ENCODE assay signal across 8 cellular contexts in the genomic region with DNA sequence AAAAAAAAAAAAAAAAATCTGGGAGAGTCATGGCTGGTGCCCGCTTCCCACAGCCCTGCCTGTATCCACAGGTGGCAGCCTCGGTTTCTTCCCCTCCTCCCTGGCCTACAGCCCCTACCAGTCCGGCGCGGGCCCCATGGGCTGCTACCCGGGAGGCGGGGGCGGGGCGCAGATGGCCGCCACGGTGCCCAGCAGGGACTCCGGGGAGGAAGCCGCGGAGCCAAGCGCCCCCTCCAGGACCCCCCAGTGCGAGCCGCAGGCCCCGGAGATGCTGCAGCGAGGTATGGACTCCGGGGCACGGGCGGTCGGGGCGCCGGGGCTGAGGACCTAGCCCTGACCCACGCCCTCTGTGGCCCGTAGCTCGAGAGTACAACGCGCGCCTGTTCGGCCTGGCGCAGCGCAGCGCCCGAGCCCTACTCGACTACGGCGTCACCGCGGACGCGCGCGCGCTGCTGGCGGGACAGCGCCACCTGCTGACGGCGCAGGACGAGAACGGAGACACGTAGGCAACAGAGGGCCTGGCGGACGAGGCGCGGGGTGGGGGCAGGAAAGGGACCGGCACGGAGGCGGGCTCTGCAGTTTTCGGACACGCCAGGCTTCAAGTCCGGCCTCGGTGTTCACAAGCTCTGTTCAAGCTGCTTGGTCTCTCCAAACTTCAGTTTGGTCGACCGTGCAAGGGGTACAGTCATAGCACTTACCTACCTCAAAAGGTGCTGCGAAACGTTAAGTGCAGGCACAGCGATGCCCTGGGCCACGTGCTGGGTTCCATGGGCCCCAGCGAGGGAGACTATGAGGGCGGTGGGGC. TPM values are rescaled to one million over a fixed set of nuclear protein-coding genes. Genes with fewer than 3 reads are reported as not detected.
A peak's percentile ranks its signal among the peaks of the same experiment; 100 is the strongest.
DNase-seq lines count a peak whose midpoint lies in the region; ATAC-seq, FAIRE-seq and TF ChIP-seq lines count a peak whose summit lies in the region.

No MANE protein-coding gene starts in this region.

- H3K79me2 ChIP-seq in keratinocyte (ENCODE audit: control insufficient read depth, insufficient read depth, low read length) = peaks cover 11% of the 10 kb centered on the region

- peak overlapping the region; percentile 60 for H3K9ac ChIP-seq in keratinocyte (ENCODE audit: control insufficient read depth, extremely low read depth, insufficient read depth, low read length)

- H3K4me2 ChIP-seq in keratinocyte (ENCODE audit: control insufficient read depth, extremely low read depth, insufficient read depth, low read depth, low read length) = peak overlapping the region; percentile 64

- TF ChIP-seq CTCF in activated B cell treated with CpG ODN at 0.5 μM for 24 hours (IDR thresholded peaks at IDR 0.05) (peak; percentile 95), keratinocyte (optimal IDR thresholded peaks at IDR 0.05 in 1 of 3, IDR thresholded peaks at IDR 0.05 in 1 of 3, conservative IDR thresholded peaks at IDR 0.05 in 1 of 3; ENCODE audit: extremely low read depth in 1 of 3, insufficient read depth in 2 of 3, low read length in 3 of 3) (peak in 2 of 3 experiments; percentile 71 to 96)

- CTCF ChIA-PET in activated B cell treated with CpG ODN at 0.5 μM for 24 hours (lab: Charles Lee) = interaction anchor here (0.6 to 2.6 kb wide), 15 partner anchors 9 to 273 kb away, joined by 3 to 24 read pairs (median 5); partner anchors contain the start of gene FBXL15

- no peaks in the 10 kb centered on the region for H3K27me3 ChIP-seq in keratinocyte (ENCODE audit: control insufficient read depth, extremely low read depth, insufficient read depth, low read length)

- intact Hi-C loops in activated B cell treated with CpG ODN at 0.5 μM for 24 hours (cut with micrococcal nuclease) = loop anchor here (1.0 kb wide), 2 partner anchors 22 to 267 kb away; no protein-coding TSS in a partner anchor

- peak overlapping the region; percentile 61 for H3K27ac ChIP-seq in keratinocyte (ENCODE audit: control insufficient read depth, insufficient read depth, low read length)

- H3K27me3 Mint-ChIP-seq in activated B cell treated with CpG ODN at 0.5 μM for 24 hours = no peaks in the 10 kb centered on the region

- peak overlapping the region; percentile 94 for H3K4me3 Mint-ChIP-seq in activated B cell treated with CpG ODN at 0.5 μM for 24 hours

- FAIRE-seq in keratinocyte (lab: Jason Lieb, UNC) = no peak

- peaks cover 3% of the 10 kb centered on the region for H4K20me1 ChIP-seq in keratinocyte (ENCODE audit: control insufficient read depth, extremely low read depth, insufficient read depth, low read length)

- peaks cover 77% of the 10 kb centered on the region for H3K36me3 Mint-ChIP-seq in activated B cell treated with CpG ODN at 0.5 μM for 24 hours (ENCODE audit: low read depth)

- peak; percentile 40 for ATAC-seq in HG02973 (IDR thresholded peaks at IDR 0.05; ENCODE audit: unreplicated experiment)
- peak; percentile 37 for ATAC-seq in activated B cell treated with CpG ODN at 0.5 μM for 24 hours (ENCODE audit: low read depth)

- dilution Hi-C loops in keratinocyte (cut with MboI; ENCODE audit: extremely low pct_ligation_motif_present, low sequenced_read_pairs) = no loop called here

- H3K9me3 Mint-ChIP-seq in activated B cell treated with CpG ODN at 0.5 μM for 24 hours = no peaks in the 10 kb centered on the region

- no peaks in the 10 kb centered on the region for H3K9me1 ChIP-seq in keratinocyte (ENCODE audit: control insufficient read depth, extremely low read depth, insufficient read depth, low read length)

- peak overlapping the region; percentile 27 to 48 (median 34) for H3K4me3 ChIP-seq in keratinocyte (ENCODE audit: control insufficient read depth in 2 of 3, extremely low read depth in 1 of 3, insufficient read depth in 2 of 3, low read depth in 1 of 3, low read length in 3 of 3)

- POLR2A ChIA-PET in activated B cell treated with CpG ODN at 0.5 μM for 24 hours (lab: Charles Lee) = interaction anchor here (0.6 to 15.2 kb wide), 18 partner anchors 5 to 1658 kb away, joined by 3 to 305 read pairs (median 6); partner anchors contain the start of genes C10orf95, CUEDC2 and FBXL15

- peaks cover 20 to 26% of the 10 kb centered on the region in 2 experiments for H3K36me3 ChIP-seq in keratinocyte (ENCODE audit: control insufficient read depth in 2 of 2, extremely low read depth in 1 of 2, insufficient read depth in 2 of 2, low read length in 2 of 2)

- peak overlapping the region; percentile 46 for H2AFZ ChIP-seq in keratinocyte (ENCODE audit: control insufficient read depth, low read length)

- peaks cover 53% of the 10 kb centered on the region for H3K4me1 Mint-ChIP-seq in activated B cell treated with CpG ODN at 0.5 μM for 24 hours

- DNase-seq in NCI-H524 (lab: John Stamatoyannopoulos, UW) (peak; percentile 27 to 37), NCI-H524 treated with DMSO at 0.1 percent for 48 hours (lab: John Stamatoyannopoulos, UW) (no peak), NCI-H2196 treated with DMSO at 0.1 percent for 48 hours (lab: John Stamatoyannopoulos, UW; ENCODE audit: unreplicated experiment) (peak; percentile 34), activated B cell treated with CpG ODN at 0.5 μM for 24 hours (peak; percentile 87), keratinocyte (ENCODE audit: low read depth, low spot score) (peak; percentile 42)
- DNase-seq in central memory CD4-positive, alpha-beta T cell = peak; percentile 86
- peak; percentile 78 to 85 (median 80) for DNase-seq in stimulated activated CD4-positive, alpha-beta T cell treated with anti-CD3 and anti-CD28 coated beads, Interleukin-12 subunit alpha, Interleukin-12 subunit beta, amount 100 ng/mL, for 48 hours (ENCODE audit: low read depth in 2 of 3, low spot score in 1 of 3)

- no peaks in the 10 kb centered on the region for H3K9me3 ChIP-seq in keratinocyte (ENCODE audit: control insufficient read depth, low read depth, low read length)

- peaks cover 30% of the 10 kb centered on the region for H3K4me1 ChIP-seq in keratinocyte (ENCODE audit: control insufficient read depth, extremely low read depth, insufficient read depth, low read length)

- peak overlapping the region; percentile 97 for H3K27ac Mint-ChIP-seq in activated B cell treated with CpG ODN at 0.5 μM for 24 hours

RNA-seq across cellular contexts. Expression of gene NFKB2, which starts 3.9 kb away (rescaled TPM):
- total RNA-seq in activated B cell treated with CpG ODN at 0.5 μM for 24 hours = 550 and 622 TPM in 2 replicates
- 14.8 to 16.8 TPM (median 15.8 TPM) in 3 replicates for polyA plus RNA-seq in keratinocyte
- polyA plus RNA-seq in keratinocyte (2011; ENCODE audit: low read depth) = 47.7 TPM
- polyA plus RNA-seq in keratinocyte (2011; cell fraction: cytosol; rRNA removed) = 9.6 and 15.3 TPM in 2 replicates
- polyA plus RNA-seq in keratinocyte (2011; cell fraction: nucleus; rRNA removed) = 47.4 and 48.2 TPM in 2 replicates
- 21.2 and 23.3 TPM in 2 replicates for polyA plus RNA-seq in keratinocyte (2012; ENCODE audit: low replicate concordance)
- 11.1 to 25.1 TPM (median 12.4 TPM) in 3 replicates for polyA minus RNA-seq in keratinocyte
- 12.9 TPM for polyA minus RNA-seq in keratinocyte (2011; cell fraction: cytosol; rRNA and poly(A)+ RNA removed)
- 22.6 and 23.0 TPM in 2 replicates for polyA minus RNA-seq in keratinocyte (2011; cell fraction: nucleus; rRNA and poly(A)+ RNA removed)

RNA-seq across cellular contexts. Expression of gene PSD, which starts 19.2 kb away (rescaled TPM):
- 1.4 and 1.5 TPM in 2 replicates for total RNA-seq in activated B cell treated with CpG ODN at 0.5 μM for 24 hours
- polyA plus RNA-seq in keratinocyte = 0.10 to 0.81 TPM (median 0.11 TPM) in 3 replicates
- 0.46 TPM for polyA plus RNA-seq in keratinocyte (2011; ENCODE audit: low read depth)
- polyA plus RNA-seq in keratinocyte (2011; cell fraction: cytosol; rRNA removed) = 0.11 and 0.19 TPM in 2 replicates
- 0.56 and 0.69 TPM in 2 replicates for polyA plus RNA-seq in keratinocyte (2011; cell fraction: nucleus; rRNA removed)
- polyA plus RNA-seq in keratinocyte (2012; ENCODE audit: low replicate concordance) = 0.71 and 1.0 TPM in 2 replicates
- 0.07 TPM in 1 of 3 replicates, not detected in the others for polyA minus RNA-seq in keratinocyte
- not detected for polyA minus RNA-seq in keratinocyte (2011; cell fraction: cytosol; rRNA and poly(A)+ RNA removed)
- 0.42 and 0.54 TPM in 2 replicates for polyA minus RNA-seq in keratinocyte (2011; cell fraction: nucleus; rRNA and poly(A)+ RNA removed)

RNA-seq across cellular contexts. Expression of gene FBXL15, which starts 21.2 kb away (rescaled TPM):
- 15.7 and 18.9 TPM in 2 replicates for total RNA-seq in activated B cell treated with CpG ODN at 0.5 μM for 24 hours
- 3.1 to 4.9 TPM (median 3.5 TPM) in 3 replicates for polyA plus RNA-seq in keratinocyte
- polyA plus RNA-seq in keratinocyte (2011; ENCODE audit: low read depth) = 1.6 TPM
- 1.5 and 7.8 TPM in 2 replicates for polyA plus RNA-seq in keratinocyte (2011; cell fraction: cytosol; rRNA removed)
- 4.3 and 7.1 TPM in 2 replicates for polyA plus RNA-seq in keratinocyte (2011; cell fraction: nucleus; rRNA removed)
- 4.7 and 5.6 TPM in 2 replicates for polyA plus RNA-seq in keratinocyte (2012; ENCODE audit: low replicate concordance)
- polyA minus RNA-seq in keratinocyte = 0.33 to 0.74 TPM (median 0.66 TPM) in 3 replicates
- 8.4 TPM for polyA minus RNA-seq in keratinocyte (2011; cell fraction: cytosol; rRNA and poly(A)+ RNA removed)
- polyA minus RNA-seq in keratinocyte (2011; cell fraction: nucleus; rRNA and poly(A)+ RNA removed) = 2.8 and 3.0 TPM in 2 replicates

RNA-seq across cellular contexts. Expression of gene CUEDC2, which starts 33.0 kb away (rescaled TPM):
- 43.7 and 46.0 TPM in 2 replicates for total RNA-seq in activated B cell treated with CpG ODN at 0.5 μM for 24 hours
- 35.8 to 77.3 TPM (median 46.6 TPM) in 3 replicates for polyA plus RNA-seq in keratinocyte
- 12.7 TPM for polyA plus RNA-seq in keratinocyte (2011; ENCODE audit: low read depth)
- 43.1 and 74.9 TPM in 2 replicates for polyA plus RNA-seq in keratinocyte (2011; cell fraction: cytosol; rRNA removed)
- 57.2 and 68.1 TPM in 2 replicates for polyA plus RNA-seq in keratinocyte (2011; cell fraction: nucleus; rRNA removed)
- polyA plus RNA-seq in keratinocyte (2012; ENCODE audit: low replicate concordance) = 30.2 and 63.8 TPM in 2 replicates
- 30.5 to 34.5 TPM (median 33.6 TPM) in 3 replicates for polyA minus RNA-seq in keratinocyte
- 55.1 TPM for polyA minus RNA-seq in keratinocyte (2011; cell fraction: cytosol; rRNA and poly(A)+ RNA removed)
- 10.6 and 15.3 TPM in 2 replicates for polyA minus RNA-seq in keratinocyte (2011; cell fraction: nucleus; rRNA and poly(A)+ RNA removed)

RNA-seq across cellular contexts. Expression of gene C10orf95, which starts 51.9 kb away (rescaled TPM):
- 0.35 and 0.51 TPM in 2 replicates for total RNA-seq in activated B cell treated with CpG ODN at 0.5 μM for 24 hours
- 0.60 to 0.81 TPM (median 0.63 TPM) in 3 replicates for polyA plus RNA-seq in keratinocyte
- polyA plus RNA-seq in keratinocyte (2011; ENCODE audit: low read depth) = 0.24 TPM
- 0.43 and 0.78 TPM in 2 replicates for polyA plus RNA-seq in keratinocyte (2011; cell fraction: cytosol; rRNA removed)
- 0.27 and 0.52 TPM in 2 replicates for polyA plus RNA-seq in keratinocyte (2011; cell fraction: nucleus; rRNA removed)
- polyA plus RNA-seq in keratinocyte (2012; ENCODE audit: low replicate concordance) = 0.83 and 2.1 TPM in 2 replicates
- polyA minus RNA-seq in keratinocyte = 0.26 to 0.99 TPM (median 0.43 TPM) in 3 replicates
- not detected for polyA minus RNA-seq in keratinocyte (2011; cell fraction: cytosol; rRNA and poly(A)+ RNA removed)
- 0.39 and 0.42 TPM in 2 replicates for polyA minus RNA-seq in keratinocyte (2011; cell fraction: nucleus; rRNA and poly(A)+ RNA removed)
